ENCODE assay signal across 9 cellular contexts in the genomic region with DNA sequence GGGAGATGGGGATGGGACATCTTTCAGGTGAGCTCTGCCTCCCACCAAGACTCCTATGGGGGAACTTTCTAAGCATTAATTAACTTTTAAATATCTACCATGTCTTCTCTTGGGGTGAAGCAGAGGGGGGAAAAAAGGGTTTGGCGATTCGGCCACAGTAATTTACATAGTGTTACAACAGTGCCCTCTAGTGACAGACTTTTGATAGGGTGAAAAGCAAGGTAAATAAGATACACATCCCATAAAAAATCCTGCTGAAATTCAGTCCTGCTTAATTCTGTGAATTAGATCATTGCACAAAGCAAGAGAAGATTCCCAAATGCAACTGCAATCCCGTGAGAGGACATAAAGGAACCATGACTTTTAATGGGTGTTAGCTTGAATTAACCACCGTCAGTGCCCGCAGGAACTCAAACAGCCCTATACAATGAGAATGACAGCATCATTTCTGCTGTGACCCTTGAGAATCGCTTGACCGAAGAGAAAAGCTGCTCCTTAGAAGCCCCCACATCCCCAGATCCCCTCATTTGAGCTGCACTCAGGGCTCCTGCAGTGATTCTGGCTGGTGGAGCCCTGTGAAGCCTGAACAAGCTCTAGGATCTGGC. TPM values are rescaled to one million over a fixed set of nuclear protein-coding genes. Genes with fewer than 3 reads are reported as not detected.
DNase-seq lines count a peak whose midpoint lies in the region; ATAC-seq and TF ChIP-seq lines count a peak whose summit lies in the region.
"Had no signal": no experiment of that assay in that cellular context is flagged by ENCODE, and none has a peak within 500 bp of the region (broad histone marks: within the 10 kb centered on the region; RNA-seq: fewer than 3 reads in every experiment).

No MANE protein-coding gene starts in this region.

- intact Hi-C loops in Panc1 (cut with micrococcal nuclease; ENCODE audit: unreplicated experiment) = loop anchor here (10.0 kb wide), 1 partner anchor 394 kb away; no protein-coding TSS in a partner anchor

- no peak overlapping the region for H3K27ac ChIP-seq in Panc1 (ENCODE audit: low read length)

- CTCF ChIA-PET in Panc1 (lab: Charles Lee) = no interaction called here

- no peaks in the 10 kb centered on the region for H3K36me3 Mint-ChIP-seq in osteocyte (ENCODE audit: unreplicated experiment)
- H3K36me3 Mint-ChIP-seq: CD8-positive, alpha-beta memory T cell had no signal

- H3K9me3 Mint-ChIP-seq in osteocyte (ENCODE audit: unreplicated experiment) = no peaks in the 10 kb centered on the region
- H3K9me3 Mint-ChIP-seq: CD8-positive, alpha-beta memory T cell had no signal

- no peak overlapping the region for H3K4me3 ChIP-seq in Panc1 (ENCODE audit: low read depth in 2 of 2, low read length in 2 of 2)
- no peak overlapping the region for H3K4me3 ChIP-seq in epithelial cell of esophagus (ENCODE audit: low read length)

- DNase-seq in NCI-H146 (lab: John Stamatoyannopoulos, UW) (peak; percentile 3), NCI-H146 treated with DMSO at 0.1 percent for 48 hours (lab: John Stamatoyannopoulos, UW; ENCODE audit: unreplicated experiment) (no peak), Panc1 (ENCODE audit: low read depth, low spot score) (no peak), epithelial cell of esophagus (ENCODE audit: low read depth) (peak; percentile 53), osteocyte (ENCODE audit: extremely low spot score, unreplicated experiment) (no peak)

- in situ Hi-C loops in Panc1 (cut with HindIII; ENCODE audit: low pct_unique_long_range_greater_than_20kb, low sequenced_read_pairs) = no loop called here

- H3K27me3 Mint-ChIP-seq in osteocyte (ENCODE audit: unreplicated experiment) = peaks cover 13% of the 10 kb centered on the region

- ATAC-seq in HG03354 (IDR thresholded peaks at IDR 0.05; ENCODE audit: poor library complexity, severe bottlenecking, unreplicated experiment) (peak; percentile 61), Panc1 (no peak), GM18861 (IDR thresholded peaks at IDR 0.05; ENCODE audit: unreplicated experiment) (no peak), GM19328 (IDR thresholded peaks at IDR 0.05; ENCODE audit: unreplicated experiment) (no peak)

- no peaks in the 10 kb centered on the region for H3K36me3 ChIP-seq in Panc1 (ENCODE audit: control insufficient read depth, insufficient read depth, low read length)

- no TSS peak for BruUV-seq in Panc1 (replicated peaks; lab: Mats Ljungman, UMichigan)

- peak; percentile 76 for TF ChIP-seq CTCF in Panc1 (IDR thresholded peaks at IDR 0.05)
- peak; percentile 60 for TF ChIP-seq CTCF in epithelial cell of esophagus (IDR thresholded peaks at IDR 0.05; ENCODE audit: insufficient read depth, low read depth, low read length, missing control alignments)
- TF ChIP-seq CTCF in osteocyte (IDR thresholded peaks at IDR 0.05) = peak; percentile 75

- H3K4me1 Mint-ChIP-seq in osteocyte (ENCODE audit: unreplicated experiment) = peaks cover 6% of the 10 kb centered on the region

- no peaks in the 10 kb centered on the region for H3K27me3 ChIP-seq in Panc1 (ENCODE audit: control insufficient read depth, insufficient read depth, low read length)

- H3K27ac Mint-ChIP-seq in osteocyte (ENCODE audit: unreplicated experiment) = no peak overlapping the region
- H3K27ac Mint-ChIP-seq: CD8-positive, alpha-beta memory T cell had no signal

- H3K4me1 ChIP-seq in Panc1 (ENCODE audit: control insufficient read depth, insufficient read depth, low read length) = no peaks in the 10 kb centered on the region

- POLR2A ChIA-PET in Panc1 (lab: Charles Lee) = no interaction called here

- no peak overlapping the region for H3K4me3 Mint-ChIP-seq in osteocyte (ENCODE audit: unreplicated experiment)
- H3K4me3 Mint-ChIP-seq: CD8-positive, alpha-beta memory T cell had no signal

- H3K9me3 ChIP-seq in Panc1 (ENCODE audit: control insufficient read depth, insufficient read depth, low read depth, low read length) = no peaks in the 10 kb centered on the region

RNA-seq across cellular contexts. Expression of gene FAM124B, which starts 32.8 kb away (rescaled TPM):
- total RNA-seq in Panc1 (2021; ENCODE audit: unreplicated experiment) = 0.08 TPM
- not detected for polyA plus RNA-seq in Panc1 (2012; ENCODE audit: insufficient read length)
- not detected in 2 replicates for total RNA-seq in osteocyte
- total RNA-seq: CD8-positive, alpha-beta memory T cell had no signal
- polyA plus RNA-seq: CD8-positive, alpha-beta memory T cell had no signal

Comparison
In these comparisons a context has a peak if more than half of its experiments do, and no peak if none do; other contexts are left out.
1. DNase-seq: peak in NCI-H146 (single experiment) and epithelial cell of esophagus (single experiment); none in NCI-H146 treated with DMSO at 0.1 percent for 48 hours (single experiment), Panc1 (single experiment) and osteocyte (single experiment).
2. Peak in every context shown above with its lines, with median percentiles within 50 percentile points of each other: CTCF ChIP-seq.